In the genomic region with DNA sequence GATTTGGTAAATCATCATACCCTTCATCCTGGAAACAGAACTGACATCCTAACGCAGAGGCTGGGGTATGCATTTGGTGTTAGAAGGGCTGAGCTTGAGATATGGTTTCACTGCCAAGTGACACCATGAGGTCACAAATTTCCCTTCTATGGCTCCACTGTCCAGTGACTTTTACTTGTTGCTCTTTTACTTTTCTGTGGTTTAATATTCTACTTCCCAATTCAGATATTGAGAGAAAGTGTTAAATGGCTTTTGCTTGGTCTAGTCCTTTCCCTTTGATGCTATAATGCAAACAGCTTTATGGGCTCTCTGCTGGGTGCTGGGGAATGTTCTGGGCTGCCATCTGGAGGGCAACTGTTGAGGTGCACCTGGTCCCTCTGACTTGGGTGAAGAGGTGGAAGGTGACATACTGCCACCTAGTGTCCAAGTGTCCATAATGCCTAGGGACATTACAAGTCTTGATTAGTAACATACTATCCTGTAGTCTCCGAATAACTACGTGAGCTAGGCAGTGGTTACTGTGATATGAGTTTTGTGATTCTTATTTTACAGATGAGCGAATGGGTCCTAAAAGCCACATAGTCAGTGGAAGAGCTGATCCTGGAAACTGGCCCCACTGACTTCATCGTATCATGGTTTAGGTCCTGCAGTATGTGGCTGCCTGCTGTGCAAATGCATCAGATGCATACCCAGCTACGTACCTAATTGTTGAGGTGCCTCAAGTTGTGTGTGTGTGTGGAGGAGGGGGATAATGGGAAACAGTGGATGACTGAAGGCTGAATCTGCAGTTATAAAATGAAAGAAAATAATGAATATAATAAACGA, we compare ENCODE assay signal across 8 cellular contexts.
DNase-seq lines count a peak whose midpoint lies in the region; ATAC-seq and TF ChIP-seq lines count a peak whose summit lies in the region.

No MANE protein-coding gene starts in this region.

- peak; percentile 63 for DNase-seq in COLO829 (ENCODE audit: low spot score)
- DNase-seq in GM20000 (ENCODE audit: low spot score) = peak; percentile 67
- DNase-seq in NCI-H774 (lab: John Stamatoyannopoulos, UW) = peak; percentile 79
- peak; percentile 71 for DNase-seq in activated CD4-positive, alpha-beta T cell treated with anti-CD3 and anti-CD28 coated beads, Interleukin-2, amount 50 U/mL, for 1 hour
- peak; percentile 88 for DNase-seq in ecto neural progenitor cell (ENCODE audit: low spot score)
- DNase-seq in lung microvascular endothelial cell (ENCODE audit: low read depth in 2 of 2) = peak; percentile 92
- DNase-seq in stimulated activated CD8-positive, alpha-beta memory T cell treated with anti-CD3 and anti-CD28 coated beads, Interleukin-15, amount 100 ng/mL, for 4 hours (ENCODE audit: low read depth in 2 of 2) = peak; percentile 43 to 70

- peak; percentile 66 for ATAC-seq in HG03575 (IDR thresholded peaks at IDR 0.05; ENCODE audit: extremely low read depth, insufficient number of reproducible peaks, low FRiP score, unreplicated experiment)

- TF ChIP-seq CTCF in GM20000 (IDR thresholded peaks at IDR 0.05; ENCODE audit: extremely low read depth, missing control alignments) = peak; percentile 96

Comparison
In these comparisons a context has a peak if more than half of its experiments do, and no peak if none do; other contexts are left out.
1. Peak in every context shown above with its lines: DNase-seq and ATAC-seq.